2 cellular contexts compared by ENCODE assay signal in the genomic region with DNA sequence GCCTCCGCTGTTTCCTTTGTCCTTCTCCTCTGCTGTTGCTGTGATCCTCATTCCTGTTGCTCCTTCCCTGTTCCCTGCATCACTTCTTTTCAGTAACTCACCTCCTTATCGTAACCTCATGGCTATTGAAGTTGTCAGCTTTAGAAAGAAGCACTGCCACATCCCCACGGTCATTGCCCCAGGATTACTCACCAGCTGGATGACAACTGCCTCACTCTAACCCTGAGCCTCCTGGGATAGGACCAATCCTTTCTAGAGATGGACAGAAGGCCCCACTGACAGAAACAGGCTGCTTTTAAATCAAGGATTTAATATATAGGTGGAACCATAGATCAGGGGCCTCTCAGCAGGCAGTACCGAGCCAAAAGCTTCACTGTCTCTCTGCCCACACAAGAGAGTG.
TF ChIP-seq lines count a peak whose summit lies in the region.

No MANE protein-coding gene starts in this region.

TF ChIP-seq in liver, 16 proteins besides CTCF, POLR2A, EP300 and RAD21:
- TF ChIP-seq GABPA (IDR thresholded peaks at IDR 0.05 in 1 of 2, conservative IDR thresholded peaks at IDR 0.05 in 1 of 2) (no peak), HNF4G (IDR thresholded peaks at IDR 0.05) (no peak), HNF4A (conservative IDR thresholded peaks at IDR 0.05) (no peak), RXRA (IDR thresholded peaks at IDR 0.05) (peak; percentile 44 to 48), NR2F2 (IDR thresholded peaks at IDR 0.05) (no peak), YY1 (IDR thresholded peaks at IDR 0.05) (no peak)

TF ChIP-seq in HepG2, 621 proteins besides CTCF, POLR2A, EP300 and RAD21:
- TF ChIP-seq ZNF652 (CRISPR knock-in tag; IDR thresholded peaks at IDR 0.05; ENCODE audit: borderline replicate concordance, low read depth) = no peak
- no peak for TF ChIP-seq MED1 (CRISPR knock-in tag; IDR thresholded peaks at IDR 0.05)
- no peak for TF ChIP-seq ZSCAN21 (CRISPR knock-in tag; IDR thresholded peaks at IDR 0.05; ENCODE audit: borderline replicate concordance)
- no peak for TF ChIP-seq KDM4B (CRISPR knock-in tag; IDR thresholded peaks at IDR 0.05)
- no peak for TF ChIP-seq PLRG1 (conservative IDR thresholded peaks at IDR 0.05)
- TF ChIP-seq, protein P1, sequence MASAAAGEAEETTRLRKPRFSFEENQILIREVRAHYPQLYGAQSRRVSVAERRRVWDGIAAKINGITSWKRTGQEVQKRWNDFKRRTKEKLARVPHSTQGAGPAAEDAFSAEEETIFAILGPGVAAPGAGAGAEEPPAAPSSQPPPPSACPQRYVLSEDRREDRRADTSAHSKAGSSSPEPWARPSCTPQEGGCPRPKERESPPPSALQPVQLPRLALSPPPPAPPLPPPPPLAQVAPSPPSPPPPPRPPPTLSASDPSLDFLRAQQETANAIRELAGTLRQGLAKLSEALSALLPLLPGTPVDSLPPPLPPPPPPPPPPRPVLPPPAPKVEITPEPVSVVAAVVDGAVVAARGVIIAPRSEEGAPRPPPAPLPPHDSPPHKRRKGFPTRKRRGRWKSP (CRISPR knock-in tag; IDR thresholded peaks at IDR 0.05) = no peak
- no peak for TF ChIP-seq TRIM22 (IDR thresholded peaks at IDR 0.05)
- TF ChIP-seq, protein P2, sequence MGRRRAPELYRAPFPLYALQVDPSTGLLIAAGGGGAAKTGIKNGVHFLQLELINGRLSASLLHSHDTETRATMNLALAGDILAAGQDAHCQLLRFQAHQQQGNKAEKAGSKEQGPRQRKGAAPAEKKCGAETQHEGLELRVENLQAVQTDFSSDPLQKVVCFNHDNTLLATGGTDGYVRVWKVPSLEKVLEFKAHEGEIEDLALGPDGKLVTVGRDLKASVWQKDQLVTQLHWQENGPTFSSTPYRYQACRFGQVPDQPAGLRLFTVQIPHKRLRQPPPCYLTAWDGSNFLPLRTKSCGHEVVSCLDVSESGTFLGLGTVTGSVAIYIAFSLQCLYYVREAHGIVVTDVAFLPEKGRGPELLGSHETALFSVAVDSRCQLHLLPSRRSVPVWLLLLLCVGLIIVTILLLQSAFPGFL (CRISPR knock-in tag; IDR thresholded peaks at IDR 0.05) = no peak
- no peak for TF ChIP-seq ZNF670 (CRISPR knock-in tag; IDR thresholded peaks at IDR 0.05; ENCODE audit: borderline replicate concordance)
- no peak for TF ChIP-seq CBFB (CRISPR knock-in tag; IDR thresholded peaks at IDR 0.05)
- TF ChIP-seq, protein P3, sequence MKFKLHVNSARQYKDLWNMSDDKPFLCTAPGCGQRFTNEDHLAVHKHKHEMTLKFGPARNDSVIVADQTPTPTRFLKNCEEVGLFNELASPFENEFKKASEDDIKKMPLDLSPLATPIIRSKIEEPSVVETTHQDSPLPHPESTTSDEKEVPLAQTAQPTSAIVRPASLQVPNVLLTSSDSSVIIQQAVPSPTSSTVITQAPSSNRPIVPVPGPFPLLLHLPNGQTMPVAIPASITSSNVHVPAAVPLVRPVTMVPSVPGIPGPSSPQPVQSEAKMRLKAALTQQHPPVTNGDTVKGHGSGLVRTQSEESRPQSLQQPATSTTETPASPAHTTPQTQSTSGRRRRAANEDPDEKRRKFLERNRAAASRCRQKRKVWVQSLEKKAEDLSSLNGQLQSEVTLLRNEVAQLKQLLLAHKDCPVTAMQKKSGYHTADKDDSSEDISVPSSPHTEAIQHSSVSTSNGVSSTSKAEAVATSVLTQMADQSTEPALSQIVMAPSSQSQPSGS (CRISPR knock-in tag; IDR thresholded peaks at IDR 0.05) = no peak
- no peak for TF ChIP-seq ZNF780A (CRISPR knock-in tag; IDR thresholded peaks at IDR 0.05)
- TF ChIP-seq, protein P4, sequence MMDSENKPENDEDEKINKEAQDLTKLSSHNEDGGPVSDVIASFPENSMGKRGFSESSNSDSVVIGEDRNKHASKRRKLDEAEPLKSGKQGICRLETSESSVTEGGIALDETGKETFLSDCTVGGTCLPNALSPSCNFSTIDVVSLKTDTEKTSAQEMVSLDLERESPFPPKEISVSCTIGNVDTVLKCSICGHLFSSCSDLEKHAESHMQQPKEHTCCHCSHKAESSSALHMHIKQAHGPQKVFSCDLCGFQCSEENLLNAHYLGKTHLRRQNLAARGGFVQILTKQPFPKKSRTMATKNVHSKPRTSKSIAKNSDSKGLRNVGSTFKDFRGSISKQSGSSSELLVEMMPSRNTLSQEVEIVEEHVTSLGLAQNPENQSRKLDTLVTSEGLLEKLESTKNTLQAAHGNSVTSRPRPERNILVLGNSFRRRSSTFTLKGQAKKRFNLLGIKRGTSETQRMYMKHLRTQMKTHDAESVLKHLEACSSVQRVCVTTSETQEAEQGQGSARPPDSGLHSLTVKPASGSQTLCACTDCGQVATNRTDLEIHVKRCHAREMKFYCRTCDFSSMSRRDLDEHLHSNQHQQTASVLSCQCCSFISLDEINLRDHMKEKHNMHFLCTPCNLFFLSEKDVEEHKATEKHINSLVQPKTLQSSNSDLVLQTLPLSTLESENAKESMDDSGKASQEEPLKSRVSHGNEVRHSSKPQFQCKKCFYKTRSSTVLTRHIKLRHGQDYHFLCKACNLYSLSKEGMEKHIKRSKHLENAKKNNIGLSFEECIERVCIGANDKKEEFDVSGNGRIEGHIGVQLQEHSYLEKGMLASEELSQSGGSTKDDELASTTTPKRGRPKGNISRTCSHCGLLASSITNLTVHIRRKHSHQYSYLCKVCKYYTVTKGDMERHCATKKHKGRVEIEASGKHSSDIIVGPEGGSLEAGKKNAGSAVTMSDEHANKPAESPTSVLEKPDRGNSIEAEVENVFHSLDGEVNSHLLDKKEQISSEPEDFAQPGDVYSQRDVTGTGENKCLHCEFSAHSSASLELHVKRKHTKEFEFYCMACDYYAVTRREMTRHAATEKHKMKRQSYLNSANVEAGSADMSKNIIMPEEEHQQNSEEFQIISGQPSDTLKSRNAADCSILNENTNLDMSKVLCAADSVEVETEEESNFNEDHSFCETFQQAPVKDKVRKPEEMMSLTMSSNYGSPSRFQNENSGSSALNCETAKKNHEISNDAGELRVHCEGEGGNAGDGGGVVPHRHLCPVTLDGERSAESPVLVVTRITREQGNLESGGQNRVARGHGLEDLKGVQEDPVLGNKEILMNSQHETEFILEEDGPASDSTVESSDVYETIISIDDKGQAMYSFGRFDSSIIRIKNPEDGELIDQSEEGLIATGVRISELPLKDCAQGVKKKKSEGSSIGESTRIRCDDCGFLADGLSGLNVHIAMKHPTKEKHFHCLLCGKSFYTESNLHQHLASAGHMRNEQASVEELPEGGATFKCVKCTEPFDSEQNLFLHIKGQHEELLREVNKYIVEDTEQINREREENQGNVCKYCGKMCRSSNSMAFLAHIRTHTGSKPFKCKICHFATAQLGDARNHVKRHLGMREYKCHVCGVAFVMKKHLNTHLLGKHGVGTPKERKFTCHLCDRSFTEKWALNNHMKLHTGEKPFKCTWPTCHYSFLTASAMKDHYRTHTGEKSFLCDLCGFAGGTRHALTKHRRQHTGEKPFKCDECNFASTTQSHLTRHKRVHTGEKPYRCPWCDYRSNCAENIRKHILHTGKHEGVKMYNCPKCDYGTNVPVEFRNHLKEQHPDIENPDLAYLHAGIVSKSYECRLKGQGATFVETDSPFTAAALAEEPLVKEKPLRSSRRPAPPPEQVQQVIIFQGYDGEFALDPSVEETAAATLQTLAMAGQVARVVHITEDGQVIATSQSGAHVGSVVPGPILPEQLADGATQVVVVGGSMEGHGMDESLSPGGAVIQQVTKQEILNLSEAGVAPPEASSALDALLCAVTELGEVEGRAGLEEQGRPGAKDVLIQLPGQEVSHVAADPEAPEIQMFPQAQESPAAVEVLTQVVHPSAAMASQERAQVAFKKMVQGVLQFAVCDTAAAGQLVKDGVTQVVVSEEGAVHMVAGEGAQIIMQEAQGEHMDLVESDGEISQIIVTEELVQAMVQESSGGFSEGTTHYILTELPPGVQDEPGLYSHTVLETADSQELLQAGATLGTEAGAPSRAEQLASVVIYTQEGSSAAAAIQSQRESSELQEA (CRISPR knock-in tag; IDR thresholded peaks at IDR 0.05; ENCODE audit: not compliant biosample characterization) = no peak
- no peak for TF ChIP-seq KLF12 (CRISPR knock-in tag; IDR thresholded peaks at IDR 0.05; ENCODE audit: borderline replicate concordance)
- TF ChIP-seq, protein P5, sequence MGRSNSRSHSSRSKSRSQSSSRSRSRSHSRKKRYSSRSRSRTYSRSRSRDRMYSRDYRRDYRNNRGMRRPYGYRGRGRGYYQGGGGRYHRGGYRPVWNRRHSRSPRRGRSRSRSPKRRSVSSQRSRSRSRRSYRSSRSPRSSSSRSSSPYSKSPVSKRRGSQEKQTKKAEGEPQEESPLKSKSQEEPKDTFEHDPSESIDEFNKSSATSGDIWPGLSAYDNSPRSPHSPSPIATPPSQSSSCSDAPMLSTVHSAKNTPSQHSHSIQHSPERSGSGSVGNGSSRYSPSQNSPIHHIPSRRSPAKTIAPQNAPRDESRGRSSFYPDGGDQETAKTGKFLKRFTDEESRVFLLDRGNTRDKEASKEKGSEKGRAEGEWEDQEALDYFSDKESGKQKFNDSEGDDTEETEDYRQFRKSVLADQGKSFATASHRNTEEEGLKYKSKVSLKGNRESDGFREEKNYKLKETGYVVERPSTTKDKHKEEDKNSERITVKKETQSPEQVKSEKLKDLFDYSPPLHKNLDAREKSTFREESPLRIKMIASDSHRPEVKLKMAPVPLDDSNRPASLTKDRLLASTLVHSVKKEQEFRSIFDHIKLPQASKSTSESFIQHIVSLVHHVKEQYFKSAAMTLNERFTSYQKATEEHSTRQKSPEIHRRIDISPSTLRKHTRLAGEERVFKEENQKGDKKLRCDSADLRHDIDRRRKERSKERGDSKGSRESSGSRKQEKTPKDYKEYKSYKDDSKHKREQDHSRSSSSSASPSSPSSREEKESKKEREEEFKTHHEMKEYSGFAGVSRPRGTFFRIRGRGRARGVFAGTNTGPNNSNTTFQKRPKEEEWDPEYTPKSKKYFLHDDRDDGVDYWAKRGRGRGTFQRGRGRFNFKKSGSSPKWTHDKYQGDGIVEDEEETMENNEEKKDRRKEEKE (IDR thresholded peaks at IDR 0.05) = no peak
- TF ChIP-seq, protein P6, sequence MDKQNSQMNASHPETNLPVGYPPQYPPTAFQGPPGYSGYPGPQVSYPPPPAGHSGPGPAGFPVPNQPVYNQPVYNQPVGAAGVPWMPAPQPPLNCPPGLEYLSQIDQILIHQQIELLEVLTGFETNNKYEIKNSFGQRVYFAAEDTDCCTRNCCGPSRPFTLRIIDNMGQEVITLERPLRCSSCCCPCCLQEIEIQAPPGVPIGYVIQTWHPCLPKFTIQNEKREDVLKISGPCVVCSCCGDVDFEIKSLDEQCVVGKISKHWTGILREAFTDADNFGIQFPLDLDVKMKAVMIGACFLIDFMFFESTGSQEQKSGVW (CRISPR knock-in tag; IDR thresholded peaks at IDR 0.05; ENCODE audit: borderline replicate concordance) = no peak
- TF ChIP-seq PRDM4 (CRISPR knock-in tag; IDR thresholded peaks at IDR 0.05; ENCODE audit: borderline replicate concordance) = no peak
